1 cellular context compared by ENCODE assay signal in genomic region chr1:225880636-225881035, GRCh38.
TF ChIP-seq lines count a peak whose summit lies in the region.

No MANE protein-coding gene starts in this region.

TF ChIP-seq in HepG2, 621 proteins besides CTCF, POLR2A, EP300 and RAD21 (continued from another document):
- TF ChIP-seq BCLAF1 (IDR thresholded peaks at IDR 0.05) (no peak), ZNF3 (CRISPR knock-in tag; IDR thresholded peaks at IDR 0.05) (no peak), LCORL (IDR thresholded peaks at IDR 0.05) (no peak), LCORL (CRISPR knock-in tag; IDR thresholded peaks at IDR 0.05) (0 out of 2 replicates have a peak, but pooled peaks have one; percentile 4), POLR2AphosphoS5 (IDR thresholded peaks at IDR 0.05; ENCODE audit: low read depth, low read length) (no peak), SRSF4 (IDR thresholded peaks at IDR 0.05; ENCODE audit: low read depth, low read length, poor library complexity, severe bottlenecking) (no peak), PAXIP1 (CRISPR knock-in tag; conservative IDR thresholded peaks at IDR 0.05) (0 out of 2 replicates have a peak, but pooled peaks have one; percentile 5), ZNF589 (CRISPR knock-in tag; conservative IDR thresholded peaks at IDR 0.05) (no peak), ZBTB20 (CRISPR knock-in tag; IDR thresholded peaks at IDR 0.05; ENCODE audit: borderline replicate concordance, low read depth) (no peak)
